In genomic region chr3:99875925-99876781, GRCh38 we compare ENCODE assay signal across 8 cellular contexts.
DNase-seq lines count a peak whose midpoint lies in the region; TF ChIP-seq lines count a peak whose summit lies in the region.

No MANE protein-coding gene starts in this region.

- H3K36me3 ChIP-seq in GM06990 (ENCODE audit: control insufficient read depth, insufficient read depth, low read length) (no peaks in the 10 kb centered on the region), HAP-1 (replicated peaks) (no peaks in the 10 kb centered on the region)

- peak overlapping the region; percentile 76 for H3K4me3 ChIP-seq in GM06990 (replicated peaks; ENCODE audit: low read depth, low read length)
- H3K4me3 ChIP-seq in HAP-1 = peak overlapping the region; percentile 34

- H3K9me3 ChIP-seq in HAP-1 = no peaks in the 10 kb centered on the region

- no peak for TF ChIP-seq CTCF in GM06990 (IDR thresholded peaks at IDR 0.05; ENCODE audit: insufficient read depth, low read length, poor library complexity, severe bottlenecking)

- H3K27me3 ChIP-seq in GM06990 (replicated peaks; ENCODE audit: control insufficient read depth, insufficient read depth, low read length) (no peaks in the 10 kb centered on the region), HAP-1 (ENCODE audit: low read depth) (no peaks in the 10 kb centered on the region)

- in situ Hi-C loops in HAP-1 (cut with MboI; ENCODE audit: low sequenced_read_pairs) = no loop called here

- DNase-seq in GM06990 (ENCODE audit: extremely low read depth, insufficient read length) (peak; percentile 90), HAP-1 (ENCODE audit: low spot score in 2 of 2) (peak; percentile 56 to 80), NAMALWA (ENCODE audit: low spot score) (peak; percentile 71), caudate nucleus (lab: John Stamatoyannopoulos, UW) (peak in 59 of 61 donors; percentile 4 to 81 (median 36)), islet precursor cell (peak; percentile 92), 8988T (no peak)
- DNase-seq in activated CD4-positive, CD25-positive, alpha-beta regulatory T cell (lab: John Stamatoyannopoulos, UW) = peak; percentile 14 to 41 (median 22)
- peak; percentile 27 to 43 for DNase-seq in stimulated activated CD4-positive, alpha-beta T cell treated with anti-CD3 and anti-CD28 coated beads, Interleukin-12 subunit alpha, Interleukin-12 subunit beta, amount 100 ng/mL, for 24 hours (ENCODE audit: low read depth in 2 of 2)

- peaks cover 10% of the 10 kb centered on the region for H3K4me1 ChIP-seq in HAP-1

- H3K27ac ChIP-seq in caudate nucleus (ENCODE audit: low read depth, low read length) = peak overlapping the region; percentile 72
